Comparison of ENCODE assay signal across 8 cellular contexts in genomic region chr9:5510360-5510931, GRCh38. TPM values are rescaled to one million over a fixed set of nuclear protein-coding genes. Genes with fewer than 3 reads are reported as not detected.
DNase-seq lines count a peak whose midpoint lies in the region; ATAC-seq and TF ChIP-seq lines count a peak whose summit lies in the region.

TSS of gene PDCD1LG2 (plus strand) at chr9:5510531. CDS start at chr9:5522547, 12,016 bp downstream.

- peak; percentile 89 for DNase-seq in EH (ENCODE audit: low read depth)
- DNase-seq in adipocyte (ENCODE audit: low read depth) = peak; percentile 83
- DNase-seq in kidney epithelial cell (ENCODE audit: low read depth) = no peak
- DNase-seq in stimulated activated naive CD8-positive, alpha-beta T cell treated with anti-CD3 and anti-CD28 coated beads, Interleukin-15, Interleukin-2, amounts not matched to agents 100 U/mL and 50 U/mL, for 24 hours = peak; percentile 53
- DNase-seq in iPS-NIHi11 (ENCODE audit: low spot score) = no peak
- DNase-seq in hypothalamus (lab: John Stamatoyannopoulos, UW) = no peak

- no peaks in the 10 kb centered on the region for H3K9me3 ChIP-seq in adipocyte (ENCODE audit: control insufficient read depth, low read length)

- H3K36me3 ChIP-seq in adipocyte (ENCODE audit: control insufficient read depth, insufficient read depth, low read length, severe bottlenecking) (no peaks in the 10 kb centered on the region), kidney epithelial cell (ENCODE audit: control insufficient read depth, insufficient read depth, low read length) (no peaks in the 10 kb centered on the region)

- ATAC-seq in GM21367 (IDR thresholded peaks at IDR 0.05; ENCODE audit: unreplicated experiment) (peak; percentile 69), HG03571 (IDR thresholded peaks at IDR 0.05; ENCODE audit: unreplicated experiment) (peak; percentile 68)
- peak; percentile 78 for ATAC-seq in stimulated activated naive CD8-positive, alpha-beta T cell treated with anti-CD3 and anti-CD28 coated beads, Interleukin-15, Interleukin-2, amounts not matched to agents 100 U/mL and 50 U/mL, for 24 hours

- H3K4me3 ChIP-seq in adipocyte (ENCODE audit: low read length) (peak within 1 kb of the TSS; percentile 77), kidney epithelial cell (ENCODE audit: low read depth, low read length) (peak within 1 kb of the TSS; percentile 13)

- H3K4me1 ChIP-seq in adipocyte (ENCODE audit: control insufficient read depth, insufficient read depth, low read length) = peaks cover 25% of the 10 kb centered on the region

- no peak for TF ChIP-seq CTCF in kidney epithelial cell (IDR thresholded peaks at IDR 0.05; ENCODE audit: insufficient read depth, low read length, poor library complexity, severe bottlenecking)

- H3K27me3 ChIP-seq in adipocyte (replicated peaks; ENCODE audit: control insufficient read depth, insufficient read depth, low read length) (no peaks in the 10 kb centered on the region), kidney epithelial cell (ENCODE audit: control insufficient read depth, insufficient read depth, low read length) (no peaks in the 10 kb centered on the region)

- H3K9ac ChIP-seq in adipocyte (ENCODE audit: low read length) = peak within 1 kb of the TSS; percentile 77

RNA-seq across cellular contexts. Expression of gene PDCD1LG2, which starts in this region (rescaled TPM):
- 1.8 and 3.2 TPM in 2 replicates for total RNA-seq in kidney epithelial cell

Comparison
In these comparisons a context has a peak if more than half of its experiments do, and no peak if none do; other contexts are left out.
1. DNase-seq: peak in EH (single experiment), adipocyte (single experiment) and stimulated activated naive CD8-positive, alpha-beta T cell treated with anti-CD3 and anti-CD28 coated beads, Interleukin-15, Interleukin-2, amounts not matched to agents 100 U/mL and 50 U/mL, for 24 hours (single experiment); none in kidney epithelial cell (single experiment), iPS-NIHi11 (single experiment) and hypothalamus (0 of 51).
2. Peak in every context shown above with its lines, with median percentiles within 50 percentile points of each other: ATAC-seq.